Comparison of ENCODE assay signal across 13 cellular contexts in genomic region chr3:140917769-140918168, GRCh38.
"Had no signal": no experiment of that assay in that cellular context is flagged by ENCODE, and none has a peak within 500 bp of the region (broad histone marks: within the 10 kb centered on the region; RNA-seq: fewer than 3 reads in every experiment).

No MANE protein-coding gene starts in this region.

- H3K9me3 ChIP-seq: tibial nerve had no signal

- H3K4me1 Mint-ChIP-seq: brain, nephron progenitor cell had no signal

- H3K4me3 ChIP-seq: tibial nerve had no signal

- H3K9me3 Mint-ChIP-seq: activated CD4-positive, alpha-beta memory T cell treated with anti-CD3 and anti-CD28 coated beads for 36 hours; activated naive CD4-positive, alpha-beta T cell treated with anti-CD3 and anti-CD28 coated beads, Interleukin-2, amount 50 U/mL, for 72 hours; activated T-cell treated with anti-CD3 and anti-CD28 coated beads, Interleukin-2, amount 50 U/mL, for 4 hours; brain; dendritic cell treated with granulocyte-macrophage colony-stimulating factor and Interleukin-4, amounts not matched to agents 40 ng/mL and 50 ng/mL, for 4 days; nephron progenitor cell had no signal

- H3K36me3 Mint-ChIP-seq: activated CD4-positive, alpha-beta memory T cell treated with anti-CD3 and anti-CD28 coated beads for 36 hours; activated naive CD4-positive, alpha-beta T cell treated with anti-CD3 and anti-CD28 coated beads, Interleukin-2, amount 50 U/mL, for 72 hours; brain had no signal

- H3K4me1 ChIP-seq: tibial nerve had no signal

- H3K27ac Mint-ChIP-seq: activated CD4-positive, alpha-beta memory T cell treated with anti-CD3 and anti-CD28 coated beads for 36 hours; activated naive CD4-positive, alpha-beta T cell treated with anti-CD3 and anti-CD28 coated beads, Interleukin-2, amount 50 U/mL, for 72 hours; brain; dendritic cell treated with granulocyte-macrophage colony-stimulating factor and Interleukin-4, amounts not matched to agents 40 ng/mL and 50 ng/mL, for 4 days; nephron progenitor cell had no signal

- H3K27me3 ChIP-seq: tibial nerve had no signal

- ATAC-seq: activated naive CD4-positive, alpha-beta T cell treated with anti-CD3 and anti-CD28 coated beads, Interleukin-2, amount 50 U/mL, for 72 hours; activated T-cell treated with anti-CD3 and anti-CD28 coated beads, Interleukin-2, amount 50 U/mL, for 4 hours had no signal

- H3K4me3 Mint-ChIP-seq: activated CD4-positive, alpha-beta memory T cell treated with anti-CD3 and anti-CD28 coated beads for 36 hours; activated T-cell treated with anti-CD3 and anti-CD28 coated beads, Interleukin-2, amount 50 U/mL, for 4 hours; brain; dendritic cell treated with granulocyte-macrophage colony-stimulating factor and Interleukin-4, amounts not matched to agents 40 ng/mL and 50 ng/mL, for 4 days; nephron progenitor cell had no signal

- H3K27ac ChIP-seq: tibial nerve had no signal

- H3K36me3 ChIP-seq: tibial nerve had no signal

- H3K27me3 Mint-ChIP-seq: dendritic cell treated with granulocyte-macrophage colony-stimulating factor and Interleukin-4, amounts not matched to agents 40 ng/mL and 50 ng/mL, for 4 days had no signal

- DNase-seq: activated CD4-positive, alpha-beta memory T cell treated with anti-CD3 and anti-CD28 coated beads for 36 hours; activated CD4-positive, alpha-beta T cell treated with anti-CD3 and anti-CD28 coated beads for 1 hour; activated effector memory CD4-positive, alpha-beta T cell treated with anti-CD3 and anti-CD28 coated beads, Interleukin-2, amount 50 U/mL, for 16 hours; activated T-cell treated with anti-CD3 and anti-CD28 coated beads, Interleukin-2, amount 50 U/mL, for 4 hours; amniotic stem cell; erythroblast; hypothalamus; nephron progenitor cell; T-helper 2 cell had no signal
